24 cellular contexts compared by ENCODE assay signal in genomic region chr1:22376001-22376400, GRCh38.
DNase-seq lines count a peak whose midpoint lies in the region; TF ChIP-seq lines count a peak whose summit lies in the region.
"Had no signal": no experiment of that assay in that cellular context is flagged by ENCODE, and none has a peak within 500 bp of the region (broad histone marks: within the 10 kb centered on the region; RNA-seq: fewer than 3 reads in every experiment).

No MANE protein-coding gene starts in this region.

- no peak overlapping the region for H2AFZ ChIP-seq in H9 (ENCODE audit: low read length)
- H2AFZ ChIP-seq in mesenchymal stem cell (ENCODE audit: low read depth, low read length), result no peak overlapping the region
- no peak overlapping the region for H2AFZ ChIP-seq in osteoblast (ENCODE audit: low read length)
- H2AFZ ChIP-seq: PC-9 had no signal

- no peak overlapping the region for H3K23ac ChIP-seq in H9 (ENCODE audit: insufficient read length, low read depth, low read length)
- H3K23ac ChIP-seq in mesenchymal stem cell (ENCODE audit: low read length in 2 of 2), result no peak overlapping the region

- H3K9me3 ChIP-seq in H9 (ENCODE audit: control insufficient read depth, low read depth, low read length), result no peaks in the 10 kb centered on the region
- H3K9me3 ChIP-seq in mesenchymal stem cell (ENCODE audit: control insufficient read depth, low read length), result peaks cover 8% of the 10 kb centered on the region
- H3K9me3 ChIP-seq in osteoblast (ENCODE audit: low read depth, low read length), result peaks cover 4% of the 10 kb centered on the region
- no peaks in the 10 kb centered on the region for H3K9me3 ChIP-seq in effector memory CD4-positive, alpha-beta T cell (ENCODE audit: control insufficient read depth, low read length)
- H3K9me3 ChIP-seq: SJSA1 had no signal

- H2AK5ac ChIP-seq in H9 (ENCODE audit: insufficient read length, low read length) (no peak overlapping the region), mesenchymal stem cell (ENCODE audit: low read length, severe bottlenecking) (no peak overlapping the region)

- no peaks in the 10 kb centered on the region for H3K36me3 ChIP-seq in mesenchymal stem cell (ENCODE audit: control insufficient read depth in 1 of 2, insufficient read depth in 2 of 2, low read depth in 1 of 2, low read length in 2 of 2)
- H3K36me3 ChIP-seq in osteoblast (ENCODE audit: insufficient read depth, low read length), result no peaks in the 10 kb centered on the region
- H3K36me3 ChIP-seq in effector memory CD4-positive, alpha-beta T cell (ENCODE audit: control insufficient read depth, insufficient read depth, low read length), result no peaks in the 10 kb centered on the region
- H3K36me3 ChIP-seq: SJSA1 had no signal

- H3K36me3 Mint-ChIP-seq in H9 (ENCODE audit: insufficient read depth in 1 of 3, low read depth in 3 of 3), result peaks cover 0 to 5% (median 2%) of the 10 kb centered on the region in 3 experiments; a peak in 2 of 7 replicates
- H3K36me3 Mint-ChIP-seq: T-cell had no signal

- H3K4me1 ChIP-seq in H9 (ENCODE audit: insufficient read depth, low read length) (no peaks in the 10 kb centered on the region; the same call in 1 of the 2 replicates), mesenchymal stem cell (ENCODE audit: control insufficient read depth, insufficient read depth, low read depth, low read length) (peaks cover 5% of the 10 kb centered on the region), osteoblast (ENCODE audit: insufficient read depth, low read length) (no peaks in the 10 kb centered on the region)
- H3K4me1 ChIP-seq in effector memory CD4-positive, alpha-beta T cell (ENCODE audit: control insufficient read depth, insufficient read depth, low read length, poor library complexity, severe bottlenecking), result no peaks in the 10 kb centered on the region

- H3K9ac ChIP-seq in H9 (ENCODE audit: extremely low read depth, insufficient read length, low read length), result no peak overlapping the region
- no peak overlapping the region for H3K9ac ChIP-seq in mesenchymal stem cell (ENCODE audit: low read length)

- H3K4ac ChIP-seq in H9 (ENCODE audit: low read depth, low read length) (no peak overlapping the region), mesenchymal stem cell (ENCODE audit: low read depth in 1 of 2, low read length in 2 of 2) (no peak overlapping the region)

- TF ChIP-seq CTCF in H9 (conservative IDR thresholded peaks at IDR 0.05) (no peak), osteoblast (IDR thresholded peaks at IDR 0.05; ENCODE audit: extremely low read depth, low read depth, low read length) (no peak)

- H3K9me3 Mint-ChIP-seq in H9, result peaks cover 7 to 9% of the 10 kb centered on the region in 2 experiments

- H2BK15ac ChIP-seq in H9 (ENCODE audit: low read depth, low read length) (no peak overlapping the region), mesenchymal stem cell (ENCODE audit: low read depth, poor library complexity, severe bottlenecking) (no peak overlapping the region)

- H3K27ac Mint-ChIP-seq in H9, result peak overlapping the region in 2 of 3 experiments; percentile 60 to 92; a peak in 2 of 7 replicates
- H3K27ac Mint-ChIP-seq: CD4-positive, alpha-beta memory T cell; T-cell had no signal

- H2BK12ac ChIP-seq in H9 (ENCODE audit: insufficient read length, low read depth, low read length) (no peak overlapping the region), mesenchymal stem cell (ENCODE audit: low read length in 2 of 2) (no peak overlapping the region)

- H3K18ac ChIP-seq in H9 (ENCODE audit: insufficient read length, low read depth, low read length) (no peak overlapping the region), mesenchymal stem cell (ENCODE audit: low read depth in 1 of 2, low read length in 2 of 2) (no peak overlapping the region)

- H3K4me2 ChIP-seq in H9 (ENCODE audit: insufficient read depth, insufficient read length, low read length) (no peak overlapping the region), mesenchymal stem cell (ENCODE audit: low read length, poor library complexity, severe bottlenecking) (no peak overlapping the region), osteoblast (ENCODE audit: insufficient read depth, low read length) (no peak overlapping the region)
- H3K4me2 ChIP-seq: PC-9 had no signal

- no peak overlapping the region for H3K4me3 ChIP-seq in mesenchymal stem cell (ENCODE audit: insufficient read depth in 1 of 2, low read depth in 1 of 2, low read length in 2 of 2)
- H3K4me3 ChIP-seq in osteoblast (ENCODE audit: insufficient read depth, low read length), result no peak overlapping the region
- H3K4me3 ChIP-seq in effector memory CD4-positive, alpha-beta T cell (ENCODE audit: insufficient read depth, low read depth, low read length, poor library complexity, severe bottlenecking), result no peak overlapping the region
- H3K4me3 ChIP-seq: PC-9, SJSA1 had no signal

- no peaks in the 10 kb centered on the region for H3K23me2 ChIP-seq in H9 (ENCODE audit: insufficient read length, low read depth, low read length, poor library complexity, severe bottlenecking)

- H2BK120ac ChIP-seq in H9 (ENCODE audit: low read depth, low read length, poor library complexity, severe bottlenecking), result no peak overlapping the region
- no peak overlapping the region for H2BK120ac ChIP-seq in mesenchymal stem cell (ENCODE audit: low read depth, low read length)

- H2BK20ac ChIP-seq in H9 (ENCODE audit: low read depth, low read length, poor library complexity, severe bottlenecking), result no peak overlapping the region

- no peaks in the 10 kb centered on the region for H3K79me1 ChIP-seq in H9 (ENCODE audit: insufficient read depth, low read depth, low read length, poor library complexity, severe bottlenecking)
- no peaks in the 10 kb centered on the region for H3K79me1 ChIP-seq in mesenchymal stem cell (replicated peaks; ENCODE audit: low read length, poor library complexity, severe bottlenecking)

- H3K27ac ChIP-seq in H9 (ENCODE audit: insufficient read length, low read depth, low read length) (no peak overlapping the region), mesenchymal stem cell (ENCODE audit: low read length, poor library complexity, severe bottlenecking) (no peak overlapping the region), osteoblast (ENCODE audit: low read depth, low read length) (no peak overlapping the region)
- H3K27ac ChIP-seq in effector memory CD4-positive, alpha-beta T cell (ENCODE audit: insufficient read depth, low read length, poor library complexity, severe bottlenecking), result no peak overlapping the region
- H3K27ac ChIP-seq: PC-9, SJSA1 had no signal

- no peak overlapping the region for H3K56ac ChIP-seq in H9 (ENCODE audit: insufficient read length, low read depth, low read length)

- no peak overlapping the region for H4K5ac ChIP-seq in H9 (ENCODE audit: insufficient read length, low read depth, low read length)

- H4K8ac ChIP-seq in H9 (replicated peaks; ENCODE audit: insufficient read length, low read depth, low read length) (no peak overlapping the region), mesenchymal stem cell (ENCODE audit: low read length) (no peak overlapping the region)

- no peaks in the 10 kb centered on the region for H3K79me2 ChIP-seq in H9 (ENCODE audit: insufficient read depth, low read length)
- no peaks in the 10 kb centered on the region for H3K79me2 ChIP-seq in osteoblast (ENCODE audit: insufficient read depth, low read length)

- H3T11ph ChIP-seq in H9 (ENCODE audit: low read length), result no peak overlapping the region

- no peak overlapping the region for H4K91ac ChIP-seq in H9 (ENCODE audit: insufficient read length, low read depth, low read length)
- H4K91ac ChIP-seq in mesenchymal stem cell (ENCODE audit: low read length), result no peak overlapping the region

- H3K4me1 Mint-ChIP-seq in H9, result peaks cover 22 to 34% of the 10 kb centered on the region in 2 experiments
- H3K4me1 Mint-ChIP-seq: CD4-positive, alpha-beta memory T cell; T-cell had no signal

- DNase-seq in AG20443 (ENCODE audit: low spot score) (peak; percentile 60), H9 (no peak), mesenchymal stem cell (peak; percentile 20), osteoblast (ENCODE audit: insufficient read length, low spot score, missing footprints) (peak; percentile 80), NCI-H187 treated with DMSO at 0.1 percent for 48 hours (lab: John Stamatoyannopoulos, UW) (no peak), MV-4-11 (lab: John Stamatoyannopoulos, UW) (no peak)
- no peak for DNase-seq in effector memory CD4-positive, alpha-beta T cell
- DNase-seq in stimulated activated CD4-positive, alpha-beta T cell treated with anti-CD3 and anti-CD28 coated beads, Interleukin-15, amount 100 ng/mL, for 24 hours, result no peak
- DNase-seq: C1 segment of cervical spinal cord; CD4-positive, alpha-beta memory T cell; COR-L47; DMS79; GF-D8; HCEC 1CT; KBM-7; NCI-H1105 treated with DMSO at 0.1 percent for 48 hours; NCI-H2029 treated with DMSO at 0.1 percent for 48 hours; NCI-H2227 treated with DMSO at 0.1 percent for 48 hours; NCI-H526 treated with DMSO at 0.1 percent for 48 hours; PC-9; Right ventricle myocardium superior; RPMI8226; T-cell had no signal

- H3K27me3 ChIP-seq in H9 (ENCODE audit: insufficient read depth, low read length) (no peaks in the 10 kb centered on the region), mesenchymal stem cell (ENCODE audit: control insufficient read depth in 1 of 2, insufficient read depth in 1 of 2, low read length in 2 of 2) (peaks cover 4 to 22% of the 10 kb centered on the region in 2 experiments), osteoblast (ENCODE audit: insufficient read depth, low read length) (peaks cover 6% of the 10 kb centered on the region)
- no peaks in the 10 kb centered on the region for H3K27me3 ChIP-seq in effector memory CD4-positive, alpha-beta T cell (replicated peaks; ENCODE audit: control insufficient read depth, insufficient read depth, low read length, poor library complexity, severe bottlenecking)

- H3K14ac ChIP-seq in H9 (ENCODE audit: insufficient read depth, low read length), result 0 out of 2 replicates have a peak overlapping the region, but pooled peaks have one; percentile 16
- H3K14ac ChIP-seq in mesenchymal stem cell (ENCODE audit: low read length in 2 of 2), result no peak overlapping the region

- peaks cover 3% of the 10 kb centered on the region for H3K27me3 Mint-ChIP-seq in H9 (ENCODE audit: low read depth)

- WGBS in H9 (ENCODE audit: extremely low coverage, insufficient read length, low lambda C conversion rate), result no CpG with 5 or more reads among the region's 5 CpGs
- WGBS in mesenchymal stem cell, result 46% methylated on average over 5 of the region's 5 CpGs

- no peak overlapping the region for H2BK5ac ChIP-seq in H9 (ENCODE audit: insufficient read length, low read length)
- H2BK5ac ChIP-seq in mesenchymal stem cell (ENCODE audit: low read depth, low read length, poor library complexity, severe bottlenecking), result no peak overlapping the region

- H3K4me3 Mint-ChIP-seq in H9, result no peak overlapping the region
- H3K4me3 Mint-ChIP-seq: CD4-positive, alpha-beta memory T cell; T-cell had no signal

- H4K20me1 ChIP-seq in H9 (ENCODE audit: control insufficient read depth, insufficient read depth, insufficient read length) (no peaks in the 10 kb centered on the region), osteoblast (ENCODE audit: insufficient read depth, low read length) (no peaks in the 10 kb centered on the region)

Comparison
In these comparisons a context has a peak if more than half of its experiments do, and no peak if none do; other contexts are left out.
1. DNase-seq: peak in AG20443 (single experiment), mesenchymal stem cell (single experiment) and osteoblast (single experiment); none in H9 (single experiment), effector memory CD4-positive, alpha-beta T cell (0 of 3), stimulated activated CD4-positive, alpha-beta T cell treated with anti-CD3 and anti-CD28 coated beads, Interleukin-15, amount 100 ng/mL, for 24 hours (single experiment), NCI-H187 treated with DMSO at 0.1 percent for 48 hours (single experiment) and MV-4-11 (single experiment).